1 cellular context compared by ENCODE assay signal in genomic region chr10:99612167-99612831, GRCh38.
TF ChIP-seq lines count a peak whose summit lies in the region.

No MANE protein-coding gene starts in this region.

TF ChIP-seq in HCT116, 20 proteins besides CTCF, POLR2A, EP300 and RAD21 (continued from another document):
- TF ChIP-seq, protein P1, sequence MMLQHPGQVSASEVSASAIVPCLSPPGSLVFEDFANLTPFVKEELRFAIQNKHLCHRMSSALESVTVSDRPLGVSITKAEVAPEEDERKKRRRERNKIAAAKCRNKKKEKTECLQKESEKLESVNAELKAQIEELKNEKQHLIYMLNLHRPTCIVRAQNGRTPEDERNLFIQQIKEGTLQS (IDR thresholded peaks at IDR 0.05): no peak
TF ChIP-seq in HCT116: peak in this region for 0.
